Comparison of ENCODE assay signal across 8 cellular contexts in genomic region chr11:111926505-111927391, GRCh38. TPM values are rescaled to one million over a fixed set of nuclear protein-coding genes. Genes with fewer than 3 reads are reported as not detected.
A peak's percentile ranks its signal among the peaks of the same experiment; 100 is the strongest.
DNase-seq lines count a peak whose midpoint lies in the region; ATAC-seq lines count a peak whose summit lies in the region.

No MANE protein-coding gene starts in this region.

- peak; percentile 93 for ATAC-seq in HG02588 (IDR thresholded peaks at IDR 0.05; ENCODE audit: unreplicated experiment)

- DNase-seq in NCI-H1048 (lab: John Stamatoyannopoulos, UW) (peak; percentile 81), SK-N-MC (ENCODE audit: low read depth, low spot score) (no peak), glomerular endothelial cell (ENCODE audit: extremely low read depth, low read depth, low spot score) (peak; percentile 65), occipital lobe (lab: John Stamatoyannopoulos, UW) (peak; percentile 100)

- no peaks in the 10 kb centered on the region for H3K36me3 ChIP-seq in SK-N-MC (ENCODE audit: insufficient read depth, low read length)

- peak overlapping the region; percentile 80; the same call in 1 of the 2 replicates for H3K27ac ChIP-seq in SK-N-MC
- H3K27ac ChIP-seq in temporal lobe (ENCODE audit: low read depth, low read length): peak overlapping the region; percentile 88

- H3K27me3 Mint-ChIP-seq in activated naive CD4-positive, alpha-beta T cell treated with anti-CD3 and anti-CD28 coated beads, Interleukin-2, amount 50 U/mL, for 24 hours: no peaks in the 10 kb centered on the region

- H3K4me1 Mint-ChIP-seq in activated naive CD4-positive, alpha-beta T cell treated with anti-CD3 and anti-CD28 coated beads, Interleukin-2, amount 50 U/mL, for 24 hours: peaks cover 11% of the 10 kb centered on the region

- peak overlapping the region; percentile 88 for H3K4me3 Mint-ChIP-seq in activated naive CD4-positive, alpha-beta T cell treated with anti-CD3 and anti-CD28 coated beads, Interleukin-2, amount 50 U/mL, for 24 hours

- H3K9me3 ChIP-seq in SK-N-MC (ENCODE audit: low read depth, low read length): no peaks in the 10 kb centered on the region

- H3K4me3 ChIP-seq in GM08714 (ENCODE audit: low read length) (peak overlapping the region; percentile 45; the same call in 1 of the 2 replicates), SK-N-MC (peak overlapping the region; percentile 81)

- H3K9ac ChIP-seq in SK-N-MC (ENCODE audit: insufficient read length): peak overlapping the region; percentile 69

- H3K9me3 Mint-ChIP-seq in activated naive CD4-positive, alpha-beta T cell treated with anti-CD3 and anti-CD28 coated beads, Interleukin-2, amount 50 U/mL, for 24 hours: no peaks in the 10 kb centered on the region

- no peaks in the 10 kb centered on the region for H3K36me3 Mint-ChIP-seq in activated naive CD4-positive, alpha-beta T cell treated with anti-CD3 and anti-CD28 coated beads, Interleukin-2, amount 50 U/mL, for 24 hours

- peak overlapping the region; percentile 87 for H3K27ac Mint-ChIP-seq in activated naive CD4-positive, alpha-beta T cell treated with anti-CD3 and anti-CD28 coated beads, Interleukin-2, amount 50 U/mL, for 24 hours

RNA-seq across cellular contexts. Expression of gene C11orf52, which starts 8.0 kb away (rescaled TPM):
- 0.18 and 1.1 TPM in 2 replicates for total RNA-seq in glomerular endothelial cell
- total RNA-seq in occipital lobe: not detected
- not detected for total RNA-seq in temporal lobe

RNA-seq across cellular contexts. Expression of gene DIXDC1, which starts 10.4 kb away (rescaled TPM):
- total RNA-seq in glomerular endothelial cell (7.9 and 12.1 TPM in 2 replicates), occipital lobe (78.5 TPM), temporal lobe (66.6 TPM)

RNA-seq across cellular contexts. Expression of gene HSPB2, which starts 14.2 kb away (rescaled TPM):
- total RNA-seq in glomerular endothelial cell (0.10 TPM in 1 of 2 replicates, not detected in the other), occipital lobe (0.31 TPM), temporal lobe (0.25 TPM)

RNA-seq across cellular contexts. Expression of gene CRYAB, which starts 15.2 kb away (rescaled TPM):
- total RNA-seq in glomerular endothelial cell: 2.1 and 5.0 TPM in 2 replicates
- total RNA-seq in occipital lobe: 10.3 TPM
- 7.4 TPM for total RNA-seq in temporal lobe

RNA-seq across cellular contexts. Expression of gene CFAP68, which starts 47.4 kb away (rescaled TPM):
- 8.5 and 9.6 TPM in 2 replicates for total RNA-seq in glomerular endothelial cell
- total RNA-seq in occipital lobe: 6.9 TPM
- total RNA-seq in temporal lobe: 5.7 TPM
